Comparison of ENCODE assay signal across 11 cellular contexts in genomic region chr11:64339319-64339718, GRCh38. TPM values are rescaled to one million over a fixed set of nuclear protein-coding genes. Genes with fewer than 3 reads are reported as not detected.
DNase-seq lines count a peak whose midpoint lies in the region; ATAC-seq and TF ChIP-seq lines count a peak whose summit lies in the region.
"Had no signal": no experiment of that assay in that cellular context is flagged by ENCODE, and none has a peak within 500 bp of the region (broad histone marks: within the 10 kb centered on the region; RNA-seq: fewer than 3 reads in every experiment).

No MANE protein-coding gene starts in this region.

- H3K9me3 ChIP-seq in upper lobe of right lung = no peaks in the 10 kb centered on the region
- no peaks in the 10 kb centered on the region for H3K9me3 ChIP-seq in prostate gland
- H3K9me3 ChIP-seq: esophagus muscularis mucosa had no signal

- no peak for ATAC-seq in stimulated activated naive CD8-positive, alpha-beta T cell treated with anti-CD3 and anti-CD28 coated beads, Interleukin-15, Interleukin-2, amounts not matched to agents 100 U/mL and 50 U/mL, for 24 hours
- ATAC-seq in T-cell (replicated peaks in 1 of 4) (no peak), upper lobe of right lung (no peak), GM21423 (IDR thresholded peaks at IDR 0.05; ENCODE audit: unreplicated experiment) (no peak), HG03108 (IDR thresholded peaks at IDR 0.05; ENCODE audit: unreplicated experiment) (no peak)

- DNase-seq in stimulated activated naive CD8-positive, alpha-beta T cell treated with anti-CD3 and anti-CD28 coated beads, Interleukin-15, Interleukin-2, amounts not matched to agents 100 U/mL and 50 U/mL, for 24 hours = no peak
- DNase-seq in T-cell (no peak), glutamatergic neuron (no peak), upper lobe of right lung (no peak), prostate gland (ENCODE audit: low spot score) (no peak)
- DNase-seq: GM23248, NCI-H2081 treated with DMSO at 0.1 percent for 48 hours had no signal

- POLR2A ChIA-PET in T-cell (lab: Charles Lee) = interaction anchor here in 1 of 2 donors (0.7 kb wide), 1 partner anchor 21 kb away, joined by 5 read pairs; no protein-coding TSS in a partner anchor

- peak overlapping the region; percentile 86 for H3K27ac Mint-ChIP-seq in stimulated activated naive CD8-positive, alpha-beta T cell treated with anti-CD3 and anti-CD28 coated beads, Interleukin-15, Interleukin-2, amounts not matched to agents 100 ng/mL and 50 ng/mL, for 24 hours
- H3K27ac Mint-ChIP-seq in T-cell (peak overlapping the region; percentile 94 to 95), glutamatergic neuron (ENCODE audit: unreplicated experiment) (peak overlapping the region; percentile 34)

- peaks cover 52% of the 10 kb centered on the region for H3K4me1 Mint-ChIP-seq in stimulated activated naive CD8-positive, alpha-beta T cell treated with anti-CD3 and anti-CD28 coated beads, Interleukin-15, Interleukin-2, amounts not matched to agents 100 ng/mL and 50 ng/mL, for 24 hours (ENCODE audit: low read depth)
- peaks cover 29 to 48% (median 43%) of the 10 kb centered on the region in 3 donors for H3K4me1 Mint-ChIP-seq in T-cell
- peaks cover 30% of the 10 kb centered on the region for H3K4me1 Mint-ChIP-seq in glutamatergic neuron (ENCODE audit: low read depth, unreplicated experiment)

- no peak for TF ChIP-seq CTCF in glutamatergic neuron (IDR thresholded peaks at IDR 0.05; ENCODE audit: partially characterized antibody, unreplicated experiment)
- no peak for TF ChIP-seq CTCF in upper lobe of right lung (IDR thresholded peaks at IDR 0.05)
- no peak for TF ChIP-seq CTCF in prostate gland (IDR thresholded peaks at IDR 0.05)

- CTCF ChIA-PET in T-cell (lab: Charles Lee) = interaction anchor here in 1 of 2 donors (0.7 to 1.0 kb wide), 2 partner anchors 349 to 1908 kb away, joined by 3 to 6 read pairs; no protein-coding TSS in a partner anchor

- peak overlapping the region; percentile 86 for H3K4me3 Mint-ChIP-seq in stimulated activated naive CD8-positive, alpha-beta T cell treated with anti-CD3 and anti-CD28 coated beads, Interleukin-15, Interleukin-2, amounts not matched to agents 100 ng/mL and 50 ng/mL, for 24 hours
- H3K4me3 Mint-ChIP-seq in T-cell (peak overlapping the region; percentile 82 to 92 (median 83)), glutamatergic neuron (ENCODE audit: unreplicated experiment) (no peak overlapping the region)

- peaks cover 16% of the 10 kb centered on the region for H3K36me3 Mint-ChIP-seq in stimulated activated naive CD8-positive, alpha-beta T cell treated with anti-CD3 and anti-CD28 coated beads, Interleukin-15, Interleukin-2, amounts not matched to agents 100 ng/mL and 50 ng/mL, for 24 hours (ENCODE audit: low read depth)
- H3K36me3 Mint-ChIP-seq in T-cell = peaks cover 15% of the 10 kb centered on the region
- H3K36me3 Mint-ChIP-seq in glutamatergic neuron (ENCODE audit: unreplicated experiment) = peaks cover 4% of the 10 kb centered on the region

- H3K9me3 Mint-ChIP-seq in stimulated activated naive CD8-positive, alpha-beta T cell treated with anti-CD3 and anti-CD28 coated beads, Interleukin-15, Interleukin-2, amounts not matched to agents 100 ng/mL and 50 ng/mL, for 24 hours = no peaks in the 10 kb centered on the region
- H3K9me3 Mint-ChIP-seq in T-cell (no peaks in the 10 kb centered on the region), glutamatergic neuron (ENCODE audit: unreplicated experiment) (peaks cover 20% of the 10 kb centered on the region)

- H3K27me3 ChIP-seq in upper lobe of right lung (no peaks in the 10 kb centered on the region), prostate gland (replicated peaks; ENCODE audit: insufficient read depth) (no peaks in the 10 kb centered on the region)
- H3K27me3 ChIP-seq: esophagus muscularis mucosa had no signal

- H3K4me3 ChIP-seq in upper lobe of right lung = no peak overlapping the region
- no peak overlapping the region for H3K4me3 ChIP-seq in prostate gland
- H3K4me3 ChIP-seq: GM23248 had no signal

- 65% methylated on average over 5 of the region's 5 CpGs for WGBS in prostate gland

- intact Hi-C loops in upper lobe of right lung (cut with DNase I) (no loop called here), prostate gland (cut with DNase I) (no loop called here)

- no peaks in the 10 kb centered on the region for H3K27me3 Mint-ChIP-seq in stimulated activated naive CD8-positive, alpha-beta T cell treated with anti-CD3 and anti-CD28 coated beads, Interleukin-15, Interleukin-2, amounts not matched to agents 100 ng/mL and 50 ng/mL, for 24 hours
- no peaks in the 10 kb centered on the region for H3K27me3 Mint-ChIP-seq in T-cell
- H3K27me3 Mint-ChIP-seq in glutamatergic neuron (ENCODE audit: unreplicated experiment) = peaks cover 9% of the 10 kb centered on the region

- H3K27ac ChIP-seq in upper lobe of right lung (peak overlapping the region; percentile 58), prostate gland (no peak overlapping the region)
- H3K27ac ChIP-seq: esophagus muscularis mucosa, GM23248 had no signal

- no peak for TF ChIP-seq POLR2A in prostate gland (IDR thresholded peaks at IDR 0.05)

- H3K4me1 ChIP-seq in upper lobe of right lung = peaks cover 14% of the 10 kb centered on the region
- H3K4me1 ChIP-seq in prostate gland (replicated peaks) = peaks cover 4% of the 10 kb centered on the region

- H3K36me3 ChIP-seq in upper lobe of right lung = no peaks in the 10 kb centered on the region
- H3K36me3 ChIP-seq in prostate gland = no peaks in the 10 kb centered on the region
- H3K36me3 ChIP-seq: esophagus muscularis mucosa had no signal

RNA-seq across cellular contexts. Expression of gene CCDC88B, which starts 0.7 kb away (rescaled TPM):
- total RNA-seq in T-cell (100 to 1,000 TPM; 132 to 144 (median 133) TPM), glutamatergic neuron (ENCODE audit: unreplicated experiment) (83.6 TPM), upper lobe of right lung (20.7 TPM), prostate gland (1 to 10 TPM; 3.0 to 10.0 TPM)

RNA-seq across cellular contexts. Expression of gene RPS6KA4, which starts 19.6 kb away (rescaled TPM):
- total RNA-seq in T-cell (10 to 100 TPM; 16.5 to 48.7 (median 43.7) TPM), glutamatergic neuron (ENCODE audit: unreplicated experiment) (3.2 TPM), upper lobe of right lung (42.4 TPM), prostate gland (10 to 100 TPM; 18.9 to 23.7 TPM)

RNA-seq across cellular contexts. Expression of gene PRDX5, which starts 21.4 kb away (rescaled TPM):
- total RNA-seq in T-cell = 10 to 100 TPM; 35.8 to 86.7 (median 71.7) TPM
- total RNA-seq in glutamatergic neuron (ENCODE audit: unreplicated experiment) = 418 TPM
- 176 TPM for total RNA-seq in upper lobe of right lung
- 100 to 1,000 TPM; 224 to 303 TPM for total RNA-seq in prostate gland

RNA-seq across cellular contexts. Expression of gene TRMT112, which starts 22.0 kb away (rescaled TPM):
- total RNA-seq in T-cell (100 to 1,000 TPM; 104 to 177 (median 151) TPM), glutamatergic neuron (ENCODE audit: unreplicated experiment) (93.1 TPM), upper lobe of right lung (168 TPM), prostate gland (100 to 1,000 TPM; 328 to 400 TPM)

RNA-seq across cellular contexts. Expression of gene ESRRA, which starts 34.0 kb away (rescaled TPM):
- total RNA-seq in T-cell (10 to 100 TPM; 20.2 to 43.1 (median 39.7) TPM), glutamatergic neuron (ENCODE audit: unreplicated experiment) (69.9 TPM), upper lobe of right lung (51.9 TPM), prostate gland (10 to 100 TPM; 38.7 to 54.7 TPM)

Comparison
In these comparisons a context has a peak if more than half of its experiments do, and no peak if none do; other contexts are left out.
1. H3K27ac Mint-ChIP-seq: peak in every context shown above with its lines; median percentile 94 in T-cell; 86 in stimulated activated naive CD8-positive, alpha-beta T cell treated with anti-CD3 and anti-CD28 coated beads, Interleukin-15, Interleukin-2, amounts not matched to agents 100 ng/mL and 50 ng/mL, for 24 hours; 34 in glutamatergic neuron.